In genomic region chr3:143895805-143896204, GRCh38 we compare ENCODE assay signal across 9 cellular contexts. TPM values are rescaled to one million over a fixed set of nuclear protein-coding genes. Genes with fewer than 3 reads are reported as not detected.
A peak's percentile ranks its signal among the peaks of the same experiment; 100 is the strongest.
DNase-seq lines count a peak whose midpoint lies in the region; ATAC-seq and TF ChIP-seq lines count a peak whose summit lies in the region.
"Had no signal": no experiment of that assay in that cellular context is flagged by ENCODE, and none has a peak within 500 bp of the region (broad histone marks: within the 10 kb centered on the region; RNA-seq: fewer than 3 reads in every experiment).

No MANE protein-coding gene starts in this region.

- TF ChIP-seq CTCF in RWPE2 (IDR thresholded peaks at IDR 0.05; ENCODE audit: poor library complexity, severe bottlenecking): peak; percentile 71
- TF ChIP-seq CTCF in kidney epithelial cell (IDR thresholded peaks at IDR 0.05; ENCODE audit: insufficient read depth, low read length, poor library complexity, severe bottlenecking): peak; percentile 6

- no peaks in the 10 kb centered on the region for H3K4me1 Mint-ChIP-seq in T-helper 17 cell

- DNase-seq in CD1c-positive myeloid dendritic cell (ENCODE audit: extremely low spot score) (peak; percentile 6), HT1080 (ENCODE audit: low read depth) (peak; percentile 47), RWPE2 (ENCODE audit: low spot score) (no peak), kidney epithelial cell (ENCODE audit: low read depth) (no peak), T-helper 17 cell (no peak), kidney tubule cell (ENCODE audit: low spot score) (no peak)
- DNase-seq: mammary epithelial cell had no signal

- no peak overlapping the region for H3K27ac Mint-ChIP-seq in T-helper 17 cell

- H3K27ac ChIP-seq in RWPE2 (ENCODE audit: poor library complexity, severe bottlenecking): no peak overlapping the region

- peaks cover 49% of the 10 kb centered on the region for H3K27me3 Mint-ChIP-seq in T-helper 17 cell

- H3K9me3 ChIP-seq in RWPE2 (ENCODE audit: severe bottlenecking): no peaks in the 10 kb centered on the region
- H3K9me3 ChIP-seq in T-helper 17 cell (ENCODE audit: control insufficient read depth, low read length, poor library complexity, severe bottlenecking): no peaks in the 10 kb centered on the region

- H3K36me3 ChIP-seq in RWPE2 (ENCODE audit: low read depth) (no peaks in the 10 kb centered on the region), kidney epithelial cell (ENCODE audit: control insufficient read depth, insufficient read depth, low read length) (no peaks in the 10 kb centered on the region)

- ATAC-seq in RWPE2 (ENCODE audit: low read depth) (no peak), GM21737 (IDR thresholded peaks at IDR 0.05; ENCODE audit: unreplicated experiment) (no peak), HG02759 (IDR thresholded peaks at IDR 0.05; ENCODE audit: unreplicated experiment) (no peak), T-helper 17 cell (no peak)

- H3K4me3 Mint-ChIP-seq in T-helper 17 cell: no peak overlapping the region

- peaks cover 13% of the 10 kb centered on the region for H3K4me1 ChIP-seq in RWPE2 (ENCODE audit: insufficient read depth, poor library complexity, severe bottlenecking)

- no peak overlapping the region for H3K4me3 ChIP-seq in RWPE2 (ENCODE audit: severe bottlenecking)
- H3K4me3 ChIP-seq in kidney epithelial cell (ENCODE audit: low read depth, low read length): no peak overlapping the region

- H3K27me3 ChIP-seq in RWPE2 (ENCODE audit: insufficient read depth, poor library complexity, severe bottlenecking) (no peaks in the 10 kb centered on the region), kidney epithelial cell (ENCODE audit: control insufficient read depth, insufficient read depth, low read length) (no peaks in the 10 kb centered on the region)

- peaks cover 3% of the 10 kb centered on the region for H3K36me3 Mint-ChIP-seq in T-helper 17 cell (ENCODE audit: low read depth)

RNA-seq across cellular contexts. Expression of gene SLC9A9, which starts 47.5 kb away (rescaled TPM):
- total RNA-seq in HT1080 (2014; rRNA removed; shearing (Covaris generic)): 1.5 and 2.8 TPM in 2 replicates
- polyA plus RNA-seq in HT1080 (2015; cell fraction: cytosol; rRNA removed): 1.8 and 1.9 TPM in 2 replicates
- polyA plus RNA-seq in HT1080 (2015; cell fraction: nucleus; rRNA removed): 1.7 and 3.0 TPM in 2 replicates
- total RNA-seq in kidney epithelial cell (0.41 and 3.0 TPM in 2 replicates), T-helper 17 cell (10 to 100 TPM; 25.3 to 31.8 TPM)

Comparison
In these comparisons a context has a peak if more than half of its experiments do, and no peak if none do; other contexts are left out.
1. DNase-seq: peak in CD1c-positive myeloid dendritic cell (single experiment) and HT1080 (single experiment); none in RWPE2 (single experiment), kidney epithelial cell (single experiment), T-helper 17 cell (0 of 3) and kidney tubule cell (single experiment).